8 cellular contexts compared by ENCODE assay signal in the genomic region with DNA sequence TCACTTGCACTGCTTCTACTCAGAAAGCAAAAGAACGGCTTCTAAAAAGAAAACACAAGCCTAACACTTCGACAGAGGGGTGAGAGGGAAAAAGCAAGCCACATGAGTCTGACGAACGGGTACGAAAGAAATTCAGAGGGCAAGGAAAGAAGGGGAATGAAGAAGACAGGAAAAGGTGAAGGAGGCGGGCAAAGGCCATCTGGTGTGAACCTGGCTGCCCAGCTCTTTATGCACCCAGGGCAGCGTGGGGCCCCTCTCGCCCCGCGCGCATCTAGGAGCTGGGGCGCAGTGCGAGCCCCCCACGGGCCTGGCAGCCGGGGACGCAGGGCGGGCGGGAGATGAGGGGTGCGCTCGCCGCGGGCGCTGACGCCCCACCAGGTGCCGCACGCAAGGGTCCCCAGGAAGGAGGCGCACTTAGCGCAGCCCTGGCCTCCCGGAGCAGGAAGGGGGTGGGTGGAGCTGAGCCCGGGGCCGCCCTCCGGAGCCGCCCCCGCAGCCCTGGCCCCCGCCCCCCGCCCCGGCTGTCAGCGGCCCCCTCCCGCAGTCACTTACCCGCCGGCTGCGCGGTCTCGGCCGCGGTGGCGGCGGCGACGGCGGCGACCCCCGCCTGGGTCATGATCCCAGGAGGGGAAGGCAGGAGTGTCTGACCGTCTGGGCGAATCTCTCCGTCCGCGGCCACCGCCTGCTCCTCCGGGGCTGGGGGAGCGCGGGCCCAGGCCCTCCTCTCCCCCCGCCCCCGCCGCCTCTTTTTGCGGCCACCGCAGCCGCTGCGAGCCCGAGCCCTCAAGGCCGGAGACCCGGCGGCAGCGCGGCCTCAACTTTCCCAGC. TPM values are rescaled to one million over a fixed set of nuclear protein-coding genes. Genes with fewer than 3 reads are reported as not detected.
DNase-seq lines count a peak whose midpoint lies in the region; TF ChIP-seq lines count a peak whose summit lies in the region.

USF3 (minus strand) TSS at position 825 of the 828 bp plus-strand sequence. CDS start 21,764 bp downstream, outside the sequence.

- no peaks in the 10 kb centered on the region for H3K27me3 Mint-ChIP-seq in T-helper 1 cell treated with Interleukin-12 subunit alpha and Interleukin-12 subunit beta and Interleukin-4 antibody, amounts not matched to agents 30 μg/mL and 1 μg/mL, for 36 hours (ENCODE audit: low read depth)

- H3K9me3 Mint-ChIP-seq in T-helper 1 cell treated with Interleukin-12 subunit alpha and Interleukin-12 subunit beta and Interleukin-4 antibody, amounts not matched to agents 30 μg/mL and 1 μg/mL, for 36 hours = no peaks in the 10 kb centered on the region

- peak; percentile 39 for DNase-seq in GM12864 (ENCODE audit: low read depth)
- DNase-seq in H7 = peak; percentile 95
- DNase-seq in M059J (ENCODE audit: low read depth) = peak; percentile 62
- DNase-seq in amniotic epithelial cell (ENCODE audit: low read depth) = peak; percentile 44
- DNase-seq in hepatic stellate cell (ENCODE audit: low spot score) = peak; percentile 87
- no peak for DNase-seq in retinal pigment epithelial cell (ENCODE audit: low read depth)
- no peak for DNase-seq in NCI-H526 treated with DMSO at 0.1 percent for 48 hours (lab: John Stamatoyannopoulos, UW)

- H3K4me3 ChIP-seq in GM12864 (ENCODE audit: low read depth, low read length) (peak within 1 kb of the TSS; percentile 96), H7 (ENCODE audit: insufficient read depth, low read depth, low read length) (peak within 1 kb of the TSS; percentile 90), retinal pigment epithelial cell (ENCODE audit: low read length) (peak within 1 kb of the TSS; percentile 96)

- TF ChIP-seq CTCF in GM12864 (IDR thresholded peaks at IDR 0.05; ENCODE audit: low read depth, low read length, missing control alignments) (no peak), retinal pigment epithelial cell (conservative IDR thresholded peaks at IDR 0.05; ENCODE audit: low read depth, low read length) (no peak)

- no peaks in the 10 kb centered on the region for H3K27me3 ChIP-seq in H7 (ENCODE audit: control insufficient read depth, insufficient read depth, low read length)

- H3K36me3 Mint-ChIP-seq in T-helper 1 cell treated with Interleukin-12 subunit alpha and Interleukin-12 subunit beta and Interleukin-4 antibody, amounts not matched to agents 30 μg/mL and 1 μg/mL, for 36 hours (ENCODE audit: low read depth) = peaks cover 4% of the 10 kb centered on the region

- H3K4me3 Mint-ChIP-seq in T-helper 1 cell treated with Interleukin-12 subunit alpha and Interleukin-12 subunit beta and Interleukin-4 antibody, amounts not matched to agents 30 μg/mL and 1 μg/mL, for 36 hours = peak within 1 kb of the TSS; percentile 100

- H3K4me1 Mint-ChIP-seq in T-helper 1 cell treated with Interleukin-12 subunit alpha and Interleukin-12 subunit beta and Interleukin-4 antibody, amounts not matched to agents 30 μg/mL and 1 μg/mL, for 36 hours (ENCODE audit: low read depth) = peaks cover 14% of the 10 kb centered on the region

- peak within 1 kb of the TSS; percentile 98 for H3K27ac Mint-ChIP-seq in T-helper 1 cell treated with Interleukin-12 subunit alpha and Interleukin-12 subunit beta and Interleukin-4 antibody, amounts not matched to agents 30 μg/mL and 1 μg/mL, for 36 hours

- H3K36me3 ChIP-seq in H7 (replicated peaks; ENCODE audit: control insufficient read depth, insufficient read depth, low read length) = no peaks in the 10 kb centered on the region

RNA-seq across cellular contexts. Expression of gene USF3, which starts in this region (rescaled TPM):
- total RNA-seq in H7 (2014; rRNA removed; shearing (Covaris generic)) = 7.3 and 8.1 TPM in 2 replicates
- 9.9 and 13.8 TPM in 2 replicates for total RNA-seq in M059J (2014; rRNA removed; shearing (Covaris generic))

Comparison
In these comparisons a context has a peak if more than half of its experiments do, and no peak if none do; other contexts are left out.
1. DNase-seq: peak in GM12864 (single experiment), H7 (single experiment), M059J (single experiment), amniotic epithelial cell (single experiment) and hepatic stellate cell (single experiment); none in retinal pigment epithelial cell (single experiment) and NCI-H526 treated with DMSO at 0.1 percent for 48 hours (single experiment).
2. Peak in every context shown above with its lines, with median percentiles within 50 percentile points of each other: H3K4me3 ChIP-seq.